In genomic region chr17:27649929-27650328, GRCh38 we compare ENCODE assay signal across 19 cellular contexts. TPM values are rescaled to one million over a fixed set of nuclear protein-coding genes. Genes with fewer than 3 reads are reported as not detected.
DNase-seq lines count a peak whose midpoint lies in the region; ATAC-seq, FAIRE-seq and TF ChIP-seq lines count a peak whose summit lies in the region.
"Had no signal": no experiment of that assay in that cellular context is flagged by ENCODE, and none has a peak within 500 bp of the region (broad histone marks: within the 10 kb centered on the region; RNA-seq: fewer than 3 reads in every experiment).

No MANE protein-coding gene starts in this region.

- TF ChIP-seq CTCF in kidney (IDR thresholded peaks at IDR 0.05; ENCODE audit: borderline replicate concordance, extremely low read depth, insufficient read depth) (no peak), sigmoid colon (IDR thresholded peaks at IDR 0.05) (no peak), type B pancreatic cell (conservative IDR thresholded peaks at IDR 0.05) (no peak)

- H3K9me3 Mint-ChIP-seq in type B pancreatic cell: no peaks in the 10 kb centered on the region
- H3K9me3 Mint-ChIP-seq: naive B cell had no signal

- no peak overlapping the region for H3K4me3 Mint-ChIP-seq in type B pancreatic cell
- H3K4me3 Mint-ChIP-seq: naive B cell had no signal

- H3K9me3 ChIP-seq in kidney (ENCODE audit: control insufficient read depth in 1 of 2, low read length in 2 of 2) (no peaks in the 10 kb centered on the region), sigmoid colon (no peaks in the 10 kb centered on the region)
- H3K9me3 ChIP-seq: esophagus muscularis mucosa, pancreas had no signal

- FAIRE-seq in kidney (lab: Jason Lieb, UNC): no peak
- FAIRE-seq: pancreas had no signal

- H3K27me3 ChIP-seq in sigmoid colon: no peaks in the 10 kb centered on the region
- H3K27me3 ChIP-seq: pancreas had no signal

- H3K27ac Mint-ChIP-seq in type B pancreatic cell: no peak overlapping the region

- intact Hi-C loops in kidney (cut with DNase I) (no loop called here), sigmoid colon (cut with DNase I) (loop anchor here (5.0 kb wide), 3 partner anchors 232 to 413 kb away; no protein-coding TSS in a partner anchor)

- H3K27ac ChIP-seq in caudate nucleus (ENCODE audit: low read depth, low read length) (no peak overlapping the region), kidney (ENCODE audit: low read depth in 2 of 2, low read length in 2 of 2) (no peak overlapping the region), sigmoid colon (no peak overlapping the region)
- H3K27ac ChIP-seq: esophagus muscularis mucosa, pancreas had no signal

- H3K4me1 Mint-ChIP-seq in type B pancreatic cell (ENCODE audit: unreplicated experiment): peaks cover 3% of the 10 kb centered on the region

- H3K36me3 ChIP-seq in kidney (ENCODE audit: control insufficient read depth in 1 of 2, insufficient read depth in 2 of 2, low read length in 2 of 2): no peaks in the 10 kb centered on the region
- H3K36me3 ChIP-seq in sigmoid colon: no peaks in the 10 kb centered on the region

- no peaks in the 10 kb centered on the region for H3K4me1 ChIP-seq in kidney (ENCODE audit: control insufficient read depth in 1 of 2, insufficient read depth in 1 of 2, low read depth in 1 of 2, low read length in 2 of 2)
- H3K4me1 ChIP-seq in sigmoid colon: peaks cover 0 to 6% (median 0%) of the 10 kb centered on the region in 4 donors
- H3K4me1 ChIP-seq: pancreas had no signal

- in situ Hi-C loops in G401 (cut with HindIII; ENCODE audit: low sequenced_read_pairs): no loop called here

- TF ChIP-seq POLR2A in sigmoid colon (IDR thresholded peaks at IDR 0.05): no peak

- TF ChIP-seq EP300 in sigmoid colon (IDR thresholded peaks at IDR 0.05): no peak

- H3K27me3 Mint-ChIP-seq in type B pancreatic cell: peaks cover 9% of the 10 kb centered on the region

- H3K9ac ChIP-seq in kidney (ENCODE audit: low read length in 2 of 2): no peak overlapping the region

- WGBS in sigmoid colon, 2 donors: 80 to 88% methylated on average over 16 of the region's 16 CpGs

- DNase-seq in G401 (ENCODE audit: low spot score): peak; percentile 46
- peak in 49 of 61 donors; percentile 5 to 71 (median 37) for DNase-seq in caudate nucleus (lab: John Stamatoyannopoulos, UW)
- peak; percentile 64 for DNase-seq in kidney
- peak; percentile 75 for DNase-seq in sigmoid colon
- DNase-seq in type B pancreatic cell (ENCODE audit: extremely low spot score, unreplicated experiment): no peak
- DNase-seq: activated CD8-positive, alpha-beta memory T cell treated with anti-CD3 and anti-CD28 coated beads, Interleukin-2, amount 50 U/mL, for 48 hours; activated effector memory CD4-positive, alpha-beta T cell treated with anti-CD3 and anti-CD28 coated beads, Interleukin-2, amount 50 U/mL, for 16 hours; central memory CD4-positive, alpha-beta T cell; DMS79; effector CD8-positive, alpha-beta T cell; naive B cell; NCI-H187 treated with DMSO at 0.1 percent for 48 hours; NCI-H345; stimulated activated CD4-positive, alpha-beta T cell treated with anti-CD3 and anti-CD28 coated beads, Interleukin-4, amount 100 ng/mL, for 4 hours had no signal

- no peak overlapping the region for H3K4me3 ChIP-seq in kidney (ENCODE audit: low read length in 2 of 2)
- no peak overlapping the region for H3K4me3 ChIP-seq in sigmoid colon
- H3K4me3 ChIP-seq: esophagus muscularis mucosa, lung, pancreas had no signal

- ATAC-seq in GM21360 (IDR thresholded peaks at IDR 0.05; ENCODE audit: unreplicated experiment) (no peak), GM19324 (IDR thresholded peaks at IDR 0.05; ENCODE audit: low FRiP score, unreplicated experiment) (no peak)

- no peaks in the 10 kb centered on the region for H3K36me3 Mint-ChIP-seq in type B pancreatic cell

RNA-seq across cellular contexts. Expression of gene LGALS9, which starts 18.9 kb away (rescaled TPM):
- total RNA-seq in G401 (2014; rRNA removed; shearing (Covaris generic)): not detected in 2 replicates
- total RNA-seq in kidney (50.8 TPM), sigmoid colon (10 to 100 TPM; 17.8 to 33.2 (median 22.2) TPM), type B pancreatic cell (ENCODE audit: low replicate concordance) (22.5 and 25.3 TPM in 2 replicates)
- polyA plus RNA-seq in kidney (ENCODE audit: insufficient read depth, low read depth, low replicate concordance) (16.4 TPM), sigmoid colon (100 to 1,000 TPM; 333 to 476 (median 455) TPM)

Comparison
In these comparisons a context has a peak if more than half of its experiments do, and no peak if none do; other contexts are left out.
1. RNA of gene LGALS9, which starts 18.9 kb away (total RNA-seq): 50.8 TPM in kidney (single experiment), 17.8 to 33.2 TPM in sigmoid colon and 22.5 to 25.3 TPM in type B pancreatic cell; not detected in G401; every median in the first group is over 10 times any median in the second.